In the genomic region with DNA sequence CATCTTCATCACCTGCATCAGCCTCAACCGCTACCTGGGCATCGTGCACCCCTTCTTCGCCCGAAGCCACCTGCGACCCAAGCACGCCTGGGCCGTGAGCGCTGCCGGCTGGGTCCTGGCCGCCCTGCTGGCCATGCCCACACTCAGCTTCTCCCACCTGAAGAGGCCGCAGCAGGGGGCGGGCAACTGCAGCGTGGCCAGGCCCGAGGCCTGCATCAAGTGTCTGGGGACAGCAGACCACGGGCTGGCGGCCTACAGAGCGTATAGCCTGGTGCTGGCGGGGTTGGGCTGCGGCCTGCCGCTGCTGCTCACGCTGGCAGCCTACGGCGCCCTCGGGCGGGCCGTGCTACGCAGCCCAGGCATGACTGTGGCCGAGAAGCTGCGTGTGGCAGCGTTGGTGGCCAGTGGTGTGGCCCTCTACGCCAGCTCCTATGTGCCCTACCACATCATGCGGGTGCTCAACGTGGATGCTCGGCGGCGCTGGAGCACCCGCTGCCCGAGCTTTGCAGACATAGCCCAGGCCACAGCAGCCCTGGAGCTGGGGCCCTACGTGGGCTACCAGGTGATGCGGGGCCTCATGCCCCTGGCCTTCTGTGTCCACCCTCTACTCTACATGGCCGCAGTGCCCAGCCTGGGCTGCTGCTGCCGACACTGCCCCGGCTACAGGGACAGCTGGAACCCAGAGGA, we compare ENCODE assay signal across 11 cellular contexts. TPM values are rescaled to one million over a fixed set of nuclear protein-coding genes. Genes with fewer than 3 reads are reported as not detected.
A peak's percentile ranks its signal among the peaks of the same experiment; 100 is the strongest.
DNase-seq lines count a peak whose midpoint lies in the region; ATAC-seq and TF ChIP-seq lines count a peak whose summit lies in the region.
"Had no signal": no experiment of that assay in that cellular context is flagged by ENCODE, and none has a peak within 500 bp of the region (broad histone marks: within the 10 kb centered on the region; RNA-seq: fewer than 3 reads in every experiment).

No MANE protein-coding gene starts in this region.

- peak overlapping the region; percentile 95 for H3K27ac Mint-ChIP-seq in activated CD4-positive, alpha-beta memory T cell treated with anti-CD3 and anti-CD28 coated beads for 36 hours
- no peak overlapping the region for H3K27ac Mint-ChIP-seq in activated CD4-positive, alpha-beta memory T cell treated with anti-CD3 and anti-CD28 coated beads, Interleukin-2, amount 10 ng/mL, durations not matched to agents 7 days and 5 days
- peak overlapping the region; percentile 97 for H3K27ac Mint-ChIP-seq in T-helper 17 cell

- TF ChIP-seq CTCF in mucosa of descending colon (IDR thresholded peaks at IDR 0.05), result no peak

- ATAC-seq in T-helper 17 cell, result no peak
- peak; percentile 2 for ATAC-seq in mucosa of descending colon
- no peak for ATAC-seq in HG02852 (IDR thresholded peaks at IDR 0.05; ENCODE audit: unreplicated experiment)
- ATAC-seq in GM18858 (IDR thresholded peaks at IDR 0.05; ENCODE audit: unreplicated experiment), result no peak

- POLR2A ChIA-PET in activated CD4-positive, alpha-beta memory T cell treated with anti-CD3 and anti-CD28 coated beads for 36 hours (lab: Charles Lee), result interaction anchor here (0.6 to 8.7 kb wide), 7 partner anchors 8 to 183 kb away, joined by 3 to 76 read pairs (median 5); partner anchors contain the start of genes ANGPTL6 and PPAN
- POLR2A ChIA-PET in activated CD4-positive, alpha-beta memory T cell treated with anti-CD3 and anti-CD28 coated beads, Interleukin-2, amount 10 ng/mL, durations not matched to agents 7 days and 5 days (lab: Charles Lee), result interaction anchor here (1.2 to 10.1 kb wide), 4 partner anchors 8 to 80 kb away, joined by 4 to 96 read pairs (median 29); partner anchors contain the start of genes ANGPTL6, DNMT1 and PPAN

- H3K9me3 Mint-ChIP-seq in activated CD4-positive, alpha-beta memory T cell treated with anti-CD3 and anti-CD28 coated beads for 36 hours, result no peaks in the 10 kb centered on the region
- no peaks in the 10 kb centered on the region for H3K9me3 Mint-ChIP-seq in activated CD4-positive, alpha-beta memory T cell treated with anti-CD3 and anti-CD28 coated beads, Interleukin-2, amount 10 ng/mL, durations not matched to agents 7 days and 5 days

- intact Hi-C loops in activated CD4-positive, alpha-beta memory T cell treated with anti-CD3 and anti-CD28 coated beads for 36 hours (cut with micrococcal nuclease), result loop anchor here (1.0 to 5.0 kb wide), 3 partner anchors 17 to 182 kb away; no protein-coding TSS in a partner anchor
- intact Hi-C loops in mucosa of descending colon (cut with DNase I, micrococcal nuclease), result no loop called here

- CTCF ChIA-PET in activated CD4-positive, alpha-beta memory T cell treated with anti-CD3 and anti-CD28 coated beads for 36 hours (lab: Charles Lee), result interaction anchor here (0.6 to 9.4 kb wide), 7 partner anchors 8 to 183 kb away, joined by 3 to 96 read pairs (median 5); partner anchors contain the start of genes MRPL4 and PPAN
- CTCF ChIA-PET in activated CD4-positive, alpha-beta memory T cell treated with anti-CD3 and anti-CD28 coated beads, Interleukin-2, amount 10 ng/mL, durations not matched to agents 7 days and 5 days (lab: Charles Lee), result interaction anchor here (1.4 to 9.3 kb wide), 3 partner anchors 14 to 183 kb away, joined by 4 to 72 read pairs (median 23); no protein-coding TSS in a partner anchor

- no peak overlapping the region for H3K4me3 ChIP-seq in mucosa of descending colon
- H3K4me3 ChIP-seq: skin epidermis had no signal

- peaks cover 57% of the 10 kb centered on the region for H3K4me1 Mint-ChIP-seq in activated CD4-positive, alpha-beta memory T cell treated with anti-CD3 and anti-CD28 coated beads for 36 hours (ENCODE audit: low read depth)
- H3K4me1 Mint-ChIP-seq in activated CD4-positive, alpha-beta memory T cell treated with anti-CD3 and anti-CD28 coated beads, Interleukin-2, amount 10 ng/mL, durations not matched to agents 7 days and 5 days, result peaks cover 64% of the 10 kb centered on the region
- H3K4me1 Mint-ChIP-seq in T-helper 17 cell, result peaks cover 32% of the 10 kb centered on the region

- TF ChIP-seq POLR2A in GM18526 (IDR thresholded peaks at IDR 0.05; ENCODE audit: extremely low read depth, insufficient read length), result peak; percentile 5

- no peak for DNase-seq in activated CD4-positive, alpha-beta memory T cell treated with anti-CD3 and anti-CD28 coated beads for 36 hours
- DNase-seq in activated CD4-positive, alpha-beta memory T cell treated with anti-CD3 and anti-CD28 coated beads, Interleukin-2, amount 10 ng/mL, durations not matched to agents 7 days and 5 days, result no peak
- DNase-seq in T-helper 17 cell (no peak), mucosa of descending colon (peak in 1 of 3 donors; percentile 58), SKM-1 treated with dmso at 0.1 percent for 144 hours (lab: John Stamatoyannopoulos, UW; ENCODE audit: unreplicated experiment) (no peak)
- DNase-seq: activated gamma-delta T cell, NCI-H526 treated with DMSO at 0.1 percent for 48 hours had no signal

- H3K4me1 ChIP-seq in mucosa of descending colon (ENCODE audit: low read depth), result peaks cover 7% of the 10 kb centered on the region

- H3K36me3 Mint-ChIP-seq in activated CD4-positive, alpha-beta memory T cell treated with anti-CD3 and anti-CD28 coated beads for 36 hours, result peaks cover 60% of the 10 kb centered on the region
- peaks cover 63% of the 10 kb centered on the region for H3K36me3 Mint-ChIP-seq in activated CD4-positive, alpha-beta memory T cell treated with anti-CD3 and anti-CD28 coated beads, Interleukin-2, amount 10 ng/mL, durations not matched to agents 7 days and 5 days (ENCODE audit: low read depth)
- peaks cover 9% of the 10 kb centered on the region for H3K36me3 Mint-ChIP-seq in T-helper 17 cell (ENCODE audit: low read depth)

- peaks cover 5% of the 10 kb centered on the region for H3K36me3 ChIP-seq in mucosa of descending colon (ENCODE audit: low read depth)

- no peaks in the 10 kb centered on the region for H3K27me3 Mint-ChIP-seq in activated CD4-positive, alpha-beta memory T cell treated with anti-CD3 and anti-CD28 coated beads for 36 hours
- H3K27me3 Mint-ChIP-seq in activated CD4-positive, alpha-beta memory T cell treated with anti-CD3 and anti-CD28 coated beads, Interleukin-2, amount 10 ng/mL, durations not matched to agents 7 days and 5 days, result no peaks in the 10 kb centered on the region
- no peaks in the 10 kb centered on the region for H3K27me3 Mint-ChIP-seq in T-helper 17 cell

- no peaks in the 10 kb centered on the region for H3K9me3 ChIP-seq in T-helper 17 cell (ENCODE audit: control insufficient read depth, low read length, poor library complexity, severe bottlenecking)
- no peaks in the 10 kb centered on the region for H3K9me3 ChIP-seq in mucosa of descending colon

- peak overlapping the region; percentile 16 for H3K4me3 Mint-ChIP-seq in activated CD4-positive, alpha-beta memory T cell treated with anti-CD3 and anti-CD28 coated beads for 36 hours
- H3K4me3 Mint-ChIP-seq in activated CD4-positive, alpha-beta memory T cell treated with anti-CD3 and anti-CD28 coated beads, Interleukin-2, amount 10 ng/mL, durations not matched to agents 7 days and 5 days, result no peak overlapping the region
- peak overlapping the region; percentile 25 for H3K4me3 Mint-ChIP-seq in T-helper 17 cell

RNA-seq across cellular contexts. Expression of gene P2RY11, which starts 2.6 kb away (rescaled TPM):
- total RNA-seq in activated CD4-positive, alpha-beta memory T cell treated with anti-CD3 and anti-CD28 coated beads for 36 hours, result 10 to 100 TPM; 28.4 to 29.6 TPM
- 10 to 100 TPM; 33.2 to 33.5 TPM for total RNA-seq in activated CD4-positive, alpha-beta memory T cell treated with anti-CD3 and anti-CD28 coated beads, Interleukin-2, amount 10 ng/mL, durations not matched to agents 7 days and 5 days
- total RNA-seq in T-helper 17 cell (10 to 100 TPM; 46.6 to 50.8 TPM), mucosa of descending colon (10 to 100 TPM; 14.1 to 18.5 (median 16.9) TPM)

RNA-seq across cellular contexts. Expression of gene EIF3G, which starts 5.6 kb away (rescaled TPM):
- total RNA-seq in activated CD4-positive, alpha-beta memory T cell treated with anti-CD3 and anti-CD28 coated beads for 36 hours, result 100 to 1,000 TPM; 218 to 245 TPM
- total RNA-seq in activated CD4-positive, alpha-beta memory T cell treated with anti-CD3 and anti-CD28 coated beads, Interleukin-2, amount 10 ng/mL, durations not matched to agents 7 days and 5 days, result 100 to 1,000 TPM; 202 to 203 TPM
- 100 to 1,000 TPM; 312 to 322 TPM for total RNA-seq in T-helper 17 cell
- total RNA-seq in mucosa of descending colon, result 100 to 1,000 TPM; 151 to 201 (median 152) TPM

RNA-seq across cellular contexts. Expression of gene PPAN, which starts 7.9 kb away (rescaled TPM):
- 100 to 1,000 TPM in 1 of 2 experiments, 10 to 100 TPM in 1; 99.2 to 107 TPM for total RNA-seq in activated CD4-positive, alpha-beta memory T cell treated with anti-CD3 and anti-CD28 coated beads for 36 hours
- 10 to 100 TPM; 74.3 to 75.6 TPM for total RNA-seq in activated CD4-positive, alpha-beta memory T cell treated with anti-CD3 and anti-CD28 coated beads, Interleukin-2, amount 10 ng/mL, durations not matched to agents 7 days and 5 days
- total RNA-seq in T-helper 17 cell (10 to 100 TPM; 79.8 to 87.8 TPM), mucosa of descending colon (10 to 100 TPM; 36.4 to 42.0 (median 40.3) TPM)

RNA-seq across cellular contexts. Expression of gene ANGPTL6, which starts 11.6 kb away (rescaled TPM):
- 10 to 100 TPM; 11.8 to 12.4 TPM for total RNA-seq in activated CD4-positive, alpha-beta memory T cell treated with anti-CD3 and anti-CD28 coated beads for 36 hours
- total RNA-seq in activated CD4-positive, alpha-beta memory T cell treated with anti-CD3 and anti-CD28 coated beads, Interleukin-2, amount 10 ng/mL, durations not matched to agents 7 days and 5 days, result 1 to 10 TPM; 2.4 TPM
- total RNA-seq in T-helper 17 cell (1 to 10 TPM in 1 of 2 donors, under 1 TPM in 1; 0.86 to 2.2 TPM), mucosa of descending colon (1 to 10 TPM in 1 of 3 donors, under 1 TPM in 2; 0.32 to 1.2 (median 0.87) TPM)

RNA-seq across cellular contexts. Expression of gene SHFL, which starts 28.0 kb away (rescaled TPM):
- 10 to 100 TPM; 53.5 to 62.9 TPM for total RNA-seq in activated CD4-positive, alpha-beta memory T cell treated with anti-CD3 and anti-CD28 coated beads for 36 hours
- total RNA-seq in activated CD4-positive, alpha-beta memory T cell treated with anti-CD3 and anti-CD28 coated beads, Interleukin-2, amount 10 ng/mL, durations not matched to agents 7 days and 5 days, result 100 to 1,000 TPM; 103 to 108 TPM
- total RNA-seq in T-helper 17 cell, result 10 to 100 TPM; 65.2 to 68.0 TPM
- total RNA-seq in mucosa of descending colon, result 10 to 100 TPM; 26.9 to 41.5 (median 28.1) TPM
